In genomic region chr1:227897704-227898438, GRCh38 we compare ENCODE assay signal across 20 cellular contexts. TPM values are rescaled to one million over a fixed set of nuclear protein-coding genes. Genes with fewer than 3 reads are reported as not detected.
A peak's percentile ranks its signal among the peaks of the same experiment; 100 is the strongest.
DNase-seq lines count a peak whose midpoint lies in the region; ATAC-seq, FAIRE-seq and TF ChIP-seq lines count a peak whose summit lies in the region.
"Had no signal": no experiment of that assay in that cellular context is flagged by ENCODE, and none has a peak within 500 bp of the region (broad histone marks: within the 10 kb centered on the region; RNA-seq: fewer than 3 reads in every experiment).

No MANE protein-coding gene starts in this region.

- intact Hi-C loops in kidney (cut with DNase I) = no loop called here

- no peak overlapping the region for H3K4me3 ChIP-seq in kidney (ENCODE audit: low read length in 2 of 2)
- H3K4me3 ChIP-seq: hepatocyte, psoas muscle had no signal

- H3K9me3 ChIP-seq in kidney (ENCODE audit: control insufficient read depth in 1 of 2, low read length in 2 of 2) = no peaks in the 10 kb centered on the region
- H3K9me3 ChIP-seq: psoas muscle had no signal

- H3K9me3 Mint-ChIP-seq in activated T-cell treated with anti-CD3 and anti-CD28 coated beads, Interleukin-2, amount 50 U/mL, for 24 hours = no peaks in the 10 kb centered on the region
- H3K9me3 Mint-ChIP-seq in WTC11 = no peaks in the 10 kb centered on the region
- H3K9me3 Mint-ChIP-seq: CD14-positive monocyte; T-helper 1 cell treated with Interleukin-12 subunit alpha and Interleukin-12 subunit beta and Interleukin-4 antibody, amounts not matched to agents 30 μg/mL and 1 μg/mL, for 36 hours had no signal

- H3K27ac ChIP-seq in kidney (ENCODE audit: low read depth in 2 of 2, low read length in 2 of 2) = no peak overlapping the region
- H3K27ac ChIP-seq: hepatocyte, KMS-11, psoas muscle had no signal

- FAIRE-seq in kidney (lab: Jason Lieb, UNC) = no peak
- FAIRE-seq: A204.1, astrocyte had no signal

- no peaks in the 10 kb centered on the region for H3K4me1 ChIP-seq in kidney (ENCODE audit: control insufficient read depth in 1 of 2, insufficient read depth in 1 of 2, low read depth in 1 of 2, low read length in 2 of 2)
- H3K4me1 ChIP-seq: psoas muscle had no signal

- H3K27me3 Mint-ChIP-seq in activated T-cell treated with anti-CD3 and anti-CD28 coated beads, Interleukin-2, amount 50 U/mL, for 24 hours = no peaks in the 10 kb centered on the region
- H3K27me3 Mint-ChIP-seq in WTC11 (ENCODE audit: low read depth) = no peaks in the 10 kb centered on the region

- no peaks in the 10 kb centered on the region for H3K36me3 Mint-ChIP-seq in activated T-cell treated with anti-CD3 and anti-CD28 coated beads, Interleukin-2, amount 50 U/mL, for 24 hours (ENCODE audit: low read depth)
- no peaks in the 10 kb centered on the region for H3K36me3 Mint-ChIP-seq in WTC11
- H3K36me3 Mint-ChIP-seq: CD14-positive monocyte had no signal

- POLR2A ChIA-PET in WTC11 (lab: Charles Lee) (no interaction called here), HEK293T (lab: Yijun Ruan, JAX) (no interaction called here)

- no peak overlapping the region for H3K27ac Mint-ChIP-seq in activated T-cell treated with anti-CD3 and anti-CD28 coated beads, Interleukin-2, amount 50 U/mL, for 24 hours
- H3K27ac Mint-ChIP-seq in WTC11 = no peak overlapping the region
- H3K27ac Mint-ChIP-seq: CD14-positive monocyte; T-helper 1 cell treated with Interleukin-12 subunit alpha and Interleukin-12 subunit beta and Interleukin-4 antibody, amounts not matched to agents 30 μg/mL and 1 μg/mL, for 36 hours had no signal

- peaks cover 4% of the 10 kb centered on the region for H3K4me1 Mint-ChIP-seq in activated T-cell treated with anti-CD3 and anti-CD28 coated beads, Interleukin-2, amount 50 U/mL, for 24 hours (ENCODE audit: low read depth)
- H3K4me1 Mint-ChIP-seq in WTC11 = peaks cover 3% of the 10 kb centered on the region; the same call in 1 of the 2 replicates
- H3K4me1 Mint-ChIP-seq: CD14-positive monocyte had no signal

- peak; percentile 18 for DNase-seq in activated T-cell treated with anti-CD3 and anti-CD28 coated beads, Interleukin-2, amount 50 U/mL, for 24 hours
- no peak for DNase-seq in activated T-cell treated with anti-CD3 and anti-CD28 coated beads, Interleukin-2, amount 50 U/mL, for 48 hours
- DNase-seq in WTC11 (ENCODE audit: low spot score) (peak; percentile 5), kidney (peak; percentile 26), HEK293T (ENCODE audit: extremely low spot score) (no peak)
- peak; percentile 8 for DNase-seq in stimulated activated CD8-positive, alpha-beta memory T cell treated with anti-CD3 and anti-CD28 coated beads, Interleukin-4, amount 100 ng/mL, for 48 hours
- DNase-seq: activated CD4-positive, alpha-beta T cell treated with anti-CD3 and anti-CD28 coated beads for 4 hours; DMS79 treated with DMSO at 0.1 percent for 48 hours; NCI-H1417; NCI-H2227 treated with DMSO at 0.1 percent for 48 hours; NK-92 treated with Interleukin-12 subunit alpha and Interleukin-12 subunit beta, amount 100 ng/mL, for 24 hours had no signal

- H3K4me3 Mint-ChIP-seq in activated T-cell treated with anti-CD3 and anti-CD28 coated beads, Interleukin-2, amount 50 U/mL, for 24 hours = no peak overlapping the region
- H3K4me3 Mint-ChIP-seq in WTC11 = no peak overlapping the region
- H3K4me3 Mint-ChIP-seq: CD14-positive monocyte; T-helper 1 cell treated with Interleukin-12 subunit alpha and Interleukin-12 subunit beta and Interleukin-4 antibody, amounts not matched to agents 30 μg/mL and 1 μg/mL, for 36 hours had no signal

- no peak for ATAC-seq in WTC11
- ATAC-seq in GM18868 (IDR thresholded peaks at IDR 0.05; ENCODE audit: unreplicated experiment) = no peak
- no peak for ATAC-seq in HG03025 (IDR thresholded peaks at IDR 0.05; ENCODE audit: low FRiP score, unreplicated experiment)
- ATAC-seq: psoas muscle had no signal

- no peak overlapping the region for H3K9ac ChIP-seq in kidney (ENCODE audit: low read length in 2 of 2)
- H3K9ac ChIP-seq: KMS-11 had no signal

- H3K36me3 ChIP-seq in kidney (ENCODE audit: control insufficient read depth in 1 of 2, insufficient read depth in 2 of 2, low read length in 2 of 2) = no peaks in the 10 kb centered on the region

- TF ChIP-seq CTCF in WTC11 (IDR thresholded peaks at IDR 0.05) (no peak), kidney (IDR thresholded peaks at IDR 0.05; ENCODE audit: borderline replicate concordance, extremely low read depth, insufficient read depth) (no peak)

- CTCF ChIA-PET in WTC11 (lab: Charles Lee) (interaction anchor here (1.4 to 1.6 kb wide), 2 partner anchors 13 to 56 kb away, joined by 3 to 5 read pairs; no protein-coding TSS in a partner anchor), HEK293T (lab: Yijun Ruan, JAX) (no interaction called here)

TF ChIP-seq in WTC11, 78 proteins besides CTCF, POLR2A, EP300 and RAD21 (continues in another document):
- TF ChIP-seq RORB (CRISPR knock-in tag; IDR thresholded peaks at IDR 0.05) = no peak
- TF ChIP-seq, protein P1, sequence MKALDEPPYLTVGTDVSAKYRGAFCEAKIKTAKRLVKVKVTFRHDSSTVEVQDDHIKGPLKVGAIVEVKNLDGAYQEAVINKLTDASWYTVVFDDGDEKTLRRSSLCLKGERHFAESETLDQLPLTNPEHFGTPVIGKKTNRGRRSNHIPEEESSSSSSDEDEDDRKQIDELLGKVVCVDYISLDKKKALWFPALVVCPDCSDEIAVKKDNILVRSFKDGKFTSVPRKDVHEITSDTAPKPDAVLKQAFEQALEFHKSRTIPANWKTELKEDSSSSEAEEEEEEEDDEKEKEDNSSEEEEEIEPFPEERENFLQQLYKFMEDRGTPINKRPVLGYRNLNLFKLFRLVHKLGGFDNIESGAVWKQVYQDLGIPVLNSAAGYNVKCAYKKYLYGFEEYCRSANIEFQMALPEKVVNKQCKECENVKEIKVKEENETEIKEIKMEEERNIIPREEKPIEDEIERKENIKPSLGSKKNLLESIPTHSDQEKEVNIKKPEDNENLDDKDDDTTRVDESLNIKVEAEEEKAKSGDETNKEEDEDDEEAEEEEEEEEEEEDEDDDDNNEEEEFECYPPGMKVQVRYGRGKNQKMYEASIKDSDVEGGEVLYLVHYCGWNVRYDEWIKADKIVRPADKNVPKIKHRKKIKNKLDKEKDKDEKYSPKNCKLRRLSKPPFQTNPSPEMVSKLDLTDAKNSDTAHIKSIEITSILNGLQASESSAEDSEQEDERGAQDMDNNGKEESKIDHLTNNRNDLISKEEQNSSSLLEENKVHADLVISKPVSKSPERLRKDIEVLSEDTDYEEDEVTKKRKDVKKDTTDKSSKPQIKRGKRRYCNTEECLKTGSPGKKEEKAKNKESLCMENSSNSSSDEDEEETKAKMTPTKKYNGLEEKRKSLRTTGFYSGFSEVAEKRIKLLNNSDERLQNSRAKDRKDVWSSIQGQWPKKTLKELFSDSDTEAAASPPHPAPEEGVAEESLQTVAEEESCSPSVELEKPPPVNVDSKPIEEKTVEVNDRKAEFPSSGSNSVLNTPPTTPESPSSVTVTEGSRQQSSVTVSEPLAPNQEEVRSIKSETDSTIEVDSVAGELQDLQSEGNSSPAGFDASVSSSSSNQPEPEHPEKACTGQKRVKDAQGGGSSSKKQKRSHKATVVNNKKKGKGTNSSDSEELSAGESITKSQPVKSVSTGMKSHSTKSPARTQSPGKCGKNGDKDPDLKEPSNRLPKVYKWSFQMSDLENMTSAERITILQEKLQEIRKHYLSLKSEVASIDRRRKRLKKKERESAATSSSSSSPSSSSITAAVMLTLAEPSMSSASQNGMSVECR (CRISPR knock-in tag; IDR thresholded peaks at IDR 0.05; ENCODE audit: borderline replicate concordance) = no peak
- no peak for TF ChIP-seq OVOL2 (CRISPR knock-in tag; IDR thresholded peaks at IDR 0.05; ENCODE audit: borderline replicate concordance)
- TF ChIP-seq SOX15 (CRISPR knock-in tag; IDR thresholded peaks at IDR 0.05) = no peak
- TF ChIP-seq NFE2L1 (CRISPR knock-in tag; IDR thresholded peaks at IDR 0.05) = no peak
- no peak for TF ChIP-seq TCF7 (CRISPR knock-in tag; IDR thresholded peaks at IDR 0.05; ENCODE audit: low read depth)

TF ChIP-seq in HEK293T, 16 proteins besides CTCF, POLR2A, EP300 and RAD21:
- TF ChIP-seq CTBP1 (IDR thresholded peaks at IDR 0.05; ENCODE audit: borderline replicate concordance) = no peak
- TF ChIP-seq PKNOX1 (IDR thresholded peaks at IDR 0.05) = no peak
- TF ChIP-seq SP1 (IDR thresholded peaks at IDR 0.05) = no peak
- no peak for TF ChIP-seq HDGF (IDR thresholded peaks at IDR 0.05; ENCODE audit: borderline replicate concordance)
- no peak for TF ChIP-seq ARNT (IDR thresholded peaks at IDR 0.05)
- no peak for TF ChIP-seq ZNF384 (IDR thresholded peaks at IDR 0.05)
- no peak for TF ChIP-seq LEF1 (IDR thresholded peaks at IDR 0.05; ENCODE audit: borderline replicate concordance)
- no peak for TF ChIP-seq NFRKB (IDR thresholded peaks at IDR 0.05)
- TF ChIP-seq FOXM1 (IDR thresholded peaks at IDR 0.05; ENCODE audit: borderline replicate concordance) = no peak
- no peak for TF ChIP-seq FOXA1 (IDR thresholded peaks at IDR 0.05)
- no peak for TF ChIP-seq SUZ12 (IDR thresholded peaks at IDR 0.05)
- TF ChIP-seq BHLHE40 (IDR thresholded peaks at IDR 0.05; ENCODE audit: borderline replicate concordance) = no peak
- no peak for TF ChIP-seq FOXK2 (IDR thresholded peaks at IDR 0.05)
TF ChIP-seq in HEK293T: peak in this region for 0.

RNA-seq across cellular contexts. Expression of gene WNT9A, which starts 49.9 kb away (rescaled TPM):
- total RNA-seq in WTC11 (2021) (1.1 to 1.5 TPM (median 1.3 TPM) in 3 replicates), kidney (3.1 TPM)
- polyA plus RNA-seq in kidney (ENCODE audit: insufficient read depth, low read depth, low replicate concordance) = 0.58 TPM
- polyA plus RNA-seq: CD14-positive monocyte had no signal

Comparison
In these comparisons a context has a peak if more than half of its experiments do, and no peak if none do; other contexts are left out.
1. DNase-seq: peak in activated T-cell treated with anti-CD3 and anti-CD28 coated beads, Interleukin-2, amount 50 U/mL, for 24 hours (single experiment), WTC11 (single experiment), kidney (single experiment) and stimulated activated CD8-positive, alpha-beta memory T cell treated with anti-CD3 and anti-CD28 coated beads, Interleukin-4, amount 100 ng/mL, for 48 hours (single experiment); none in activated T-cell treated with anti-CD3 and anti-CD28 coated beads, Interleukin-2, amount 50 U/mL, for 48 hours (0 of 2) and HEK293T (single experiment).